21 cellular contexts compared by ENCODE assay signal in genomic region chr22:45832959-45833580, GRCh38.
"Had no signal": no experiment of that assay in that cellular context is flagged by ENCODE, and none has a peak within 500 bp of the region (broad histone marks: within the 10 kb centered on the region; RNA-seq: fewer than 3 reads in every experiment).

No MANE protein-coding gene starts in this region.

- ATAC-seq: activated CD4-positive, CD25-positive, alpha-beta regulatory T cell treated with anti-CD3 and anti-CD28 coated beads, Interleukin-2, amount 50 U/mL, for 24 hours; left lung; right lobe of liver; stimulated activated naive CD8-positive, alpha-beta T cell treated with anti-CD3 and anti-CD28 coated beads, Interleukin-15, amount 100 ng/mL, for 72 hours had no signal

- H3K27ac ChIP-seq: cardiac muscle cell, left lung, ovary, right lobe of liver had no signal

- DNase-seq: activated CD4-positive, alpha-beta T cell treated with anti-CD3 and anti-CD28 coated beads, Interleukin-2, amount 10 ng/mL, durations not matched to agents 7 days and 5 days; activated CD8-positive, alpha-beta memory T cell treated with anti-CD3 and anti-CD28 coated beads, Interleukin-2, amount 50 U/mL, for 48 hours; activated effector memory CD4-positive, alpha-beta T cell treated with Interleukin-2 at 50 U/mL for 16 hours; activated naive CD4-positive, alpha-beta T cell treated with anti-CD3 and anti-CD28 coated beads, Interleukin-2, amount 10 ng/mL, durations not matched to agents 7 days and 5 days; activated T-cell treated with anti-CD3 and anti-CD28 coated beads, Interleukin-2, amount 50 U/mL, for 48 hours; effector CD8-positive, alpha-beta T cell; head of caudate nucleus; left lung; ovary; right lobe of liver; small intestine; stimulated activated CD4-positive, alpha-beta T cell treated with anti-CD3 and anti-CD28 coated beads, Interleukin-15, amount 100 ng/mL, for 24 hours; stimulated activated CD4-positive, alpha-beta T cell treated with anti-CD3 and anti-CD28 coated beads, Interleukin-4, amount 100 ng/mL, for 1 hour; stimulated activated naive CD8-positive, alpha-beta T cell treated with anti-CD3 and anti-CD28 coated beads, Interleukin-15, amount 100 ng/mL, for 72 hours; SW 1271; T-helper 9 cell had no signal

- H3K4me3 ChIP-seq: cardiac muscle cell, left lung, ovary, right lobe of liver had no signal

- H3K27ac Mint-ChIP-seq: activated CD4-positive, alpha-beta T cell treated with anti-CD3 and anti-CD28 coated beads, Interleukin-2, amount 10 ng/mL, durations not matched to agents 7 days and 5 days; activated naive CD4-positive, alpha-beta T cell treated with anti-CD3 and anti-CD28 coated beads, Interleukin-2, amount 10 ng/mL, durations not matched to agents 7 days and 5 days; dendritic cell treated with granulocyte-macrophage colony-stimulating factor and Interleukin-4, amounts not matched to agents 40 ng/mL and 50 ng/mL, for 4 days; type B pancreatic cell had no signal

- FAIRE-seq: frontal cortex, small intestine had no signal

- H3K27me3 ChIP-seq: cardiac muscle cell, left lung, ovary, right lobe of liver had no signal

- H3K36me3 ChIP-seq: cardiac muscle cell, ovary, right lobe of liver had no signal

- H3K9me3 Mint-ChIP-seq: activated CD4-positive, alpha-beta T cell treated with anti-CD3 and anti-CD28 coated beads, Interleukin-2, amount 10 ng/mL, durations not matched to agents 7 days and 5 days; activated naive CD4-positive, alpha-beta T cell treated with anti-CD3 and anti-CD28 coated beads, Interleukin-2, amount 10 ng/mL, durations not matched to agents 7 days and 5 days; dendritic cell treated with granulocyte-macrophage colony-stimulating factor and Interleukin-4, amounts not matched to agents 40 ng/mL and 50 ng/mL, for 4 days; stimulated activated naive CD8-positive, alpha-beta T cell treated with anti-CD3 and anti-CD28 coated beads, Interleukin-15, amount 100 ng/mL, for 72 hours had no signal

- H3K36me3 Mint-ChIP-seq: activated naive CD4-positive, alpha-beta T cell treated with anti-CD3 and anti-CD28 coated beads, Interleukin-2, amount 10 ng/mL, durations not matched to agents 7 days and 5 days had no signal

- H3K9me3 ChIP-seq: left lung, ovary, right lobe of liver had no signal

- H3K4me3 Mint-ChIP-seq: activated CD4-positive, alpha-beta T cell treated with anti-CD3 and anti-CD28 coated beads, Interleukin-2, amount 10 ng/mL, durations not matched to agents 7 days and 5 days; activated naive CD4-positive, alpha-beta T cell treated with anti-CD3 and anti-CD28 coated beads, Interleukin-2, amount 10 ng/mL, durations not matched to agents 7 days and 5 days; dendritic cell treated with granulocyte-macrophage colony-stimulating factor and Interleukin-4, amounts not matched to agents 40 ng/mL and 50 ng/mL, for 4 days; stimulated activated naive CD8-positive, alpha-beta T cell treated with anti-CD3 and anti-CD28 coated beads, Interleukin-15, amount 100 ng/mL, for 72 hours had no signal

- H3K4me1 ChIP-seq: left lung, right lobe of liver had no signal

- H3K27me3 Mint-ChIP-seq: activated CD4-positive, alpha-beta T cell treated with anti-CD3 and anti-CD28 coated beads, Interleukin-2, amount 10 ng/mL, durations not matched to agents 7 days and 5 days; activated naive CD4-positive, alpha-beta T cell treated with anti-CD3 and anti-CD28 coated beads, Interleukin-2, amount 10 ng/mL, durations not matched to agents 7 days and 5 days; dendritic cell treated with granulocyte-macrophage colony-stimulating factor and Interleukin-4, amounts not matched to agents 40 ng/mL and 50 ng/mL, for 4 days; stimulated activated naive CD8-positive, alpha-beta T cell treated with anti-CD3 and anti-CD28 coated beads, Interleukin-15, amount 100 ng/mL, for 72 hours; type B pancreatic cell had no signal
